In the genomic region with DNA sequence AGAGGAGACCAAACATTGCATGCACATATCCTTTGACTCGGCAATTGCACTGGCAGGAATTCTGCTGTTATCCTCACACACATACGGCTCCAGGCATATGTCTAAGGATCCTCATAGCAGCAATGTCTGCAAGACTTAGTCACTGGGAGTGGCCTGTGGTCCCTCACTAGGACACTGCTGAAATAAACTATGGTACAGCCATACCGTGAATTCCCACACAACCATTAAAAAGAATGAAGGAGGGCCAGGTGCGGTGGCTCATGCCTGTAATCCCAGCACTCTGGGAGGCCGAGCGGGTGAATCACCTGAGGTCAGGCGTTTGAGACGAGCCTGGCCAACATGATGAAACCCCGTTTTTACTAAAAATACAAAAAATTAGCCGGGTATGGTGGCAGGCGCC, we compare ENCODE assay signal across 1 cellular context.
TF ChIP-seq lines count a peak whose summit lies in the region.

No MANE protein-coding gene starts in this region.

TF ChIP-seq in SK-N-SH, 30 proteins besides CTCF, POLR2A, EP300 and RAD21 (continued from another document):
- TF ChIP-seq, protein P1, sequence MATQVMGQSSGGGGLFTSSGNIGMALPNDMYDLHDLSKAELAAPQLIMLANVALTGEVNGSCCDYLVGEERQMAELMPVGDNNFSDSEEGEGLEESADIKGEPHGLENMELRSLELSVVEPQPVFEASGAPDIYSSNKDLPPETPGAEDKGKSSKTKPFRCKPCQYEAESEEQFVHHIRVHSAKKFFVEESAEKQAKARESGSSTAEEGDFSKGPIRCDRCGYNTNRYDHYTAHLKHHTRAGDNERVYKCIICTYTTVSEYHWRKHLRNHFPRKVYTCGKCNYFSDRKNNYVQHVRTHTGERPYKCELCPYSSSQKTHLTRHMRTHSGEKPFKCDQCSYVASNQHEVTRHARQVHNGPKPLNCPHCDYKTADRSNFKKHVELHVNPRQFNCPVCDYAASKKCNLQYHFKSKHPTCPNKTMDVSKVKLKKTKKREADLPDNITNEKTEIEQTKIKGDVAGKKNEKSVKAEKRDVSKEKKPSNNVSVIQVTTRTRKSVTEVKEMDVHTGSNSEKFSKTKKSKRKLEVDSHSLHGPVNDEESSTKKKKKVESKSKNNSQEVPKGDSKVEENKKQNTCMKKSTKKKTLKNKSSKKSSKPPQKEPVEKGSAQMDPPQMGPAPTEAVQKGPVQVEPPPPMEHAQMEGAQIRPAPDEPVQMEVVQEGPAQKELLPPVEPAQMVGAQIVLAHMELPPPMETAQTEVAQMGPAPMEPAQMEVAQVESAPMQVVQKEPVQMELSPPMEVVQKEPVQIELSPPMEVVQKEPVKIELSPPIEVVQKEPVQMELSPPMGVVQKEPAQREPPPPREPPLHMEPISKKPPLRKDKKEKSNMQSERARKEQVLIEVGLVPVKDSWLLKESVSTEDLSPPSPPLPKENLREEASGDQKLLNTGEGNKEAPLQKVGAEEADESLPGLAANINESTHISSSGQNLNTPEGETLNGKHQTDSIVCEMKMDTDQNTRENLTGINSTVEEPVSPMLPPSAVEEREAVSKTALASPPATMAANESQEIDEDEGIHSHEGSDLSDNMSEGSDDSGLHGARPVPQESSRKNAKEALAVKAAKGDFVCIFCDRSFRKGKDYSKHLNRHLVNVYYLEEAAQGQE (IDR thresholded peaks at IDR 0.05; ENCODE audit: low read depth, low read length) = 0 out of 2 replicates have a peak, but pooled peaks have one; percentile 16
- no peak for TF ChIP-seq TEAD4 (IDR thresholded peaks at IDR 0.05; ENCODE audit: borderline replicate concordance, insufficient read depth)
